34 cellular contexts compared by ENCODE assay signal in the genomic region with DNA sequence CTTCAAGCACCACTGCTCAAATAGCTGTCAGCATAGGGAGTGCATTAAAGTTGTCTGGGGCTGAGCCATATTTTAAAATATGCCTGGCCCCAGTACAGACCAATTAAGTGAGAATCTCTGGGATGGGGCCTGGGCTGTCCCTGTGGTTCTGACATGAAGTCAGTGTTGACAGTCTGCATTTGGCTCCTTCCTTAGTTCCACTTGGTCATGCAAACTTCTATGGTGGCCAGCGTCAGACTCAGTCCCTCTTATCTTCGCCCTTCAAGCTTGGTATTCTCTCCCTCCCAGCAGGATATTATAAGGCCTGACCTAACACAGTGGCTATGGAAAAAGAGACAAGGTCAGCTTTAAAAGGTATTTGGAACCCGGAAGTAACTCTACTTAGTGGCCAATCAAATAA.
"Had no signal": no experiment of that assay in that cellular context is flagged by ENCODE, and none has a peak within 500 bp of the region (broad histone marks: within the 10 kb centered on the region; RNA-seq: fewer than 3 reads in every experiment).

No MANE protein-coding gene starts in this region.

- ATAC-seq: activated CD8-positive, alpha-beta memory T cell treated with anti-CD3 and anti-CD28 coated beads, Interleukin-2, amount 10 ng/mL, durations not matched to agents 7 days and 5 days; activated T-cell treated with anti-CD3 and anti-CD28 coated beads, Interleukin-2, amount 50 U/mL, for 72 hours; activated T-helper 17 cell treated with anti-CD3 and anti-CD28 coated beads, Interleukin-2, amount 50 U/mL, for 72 hours; K562 had no signal

- H3K4me1 Mint-ChIP-seq: activated CD4-positive, alpha-beta memory T cell treated with anti-CD3 and anti-CD28 coated beads, Interleukin-2, amount 10 ng/mL, durations not matched to agents 7 days and 5 days; activated CD8-positive, alpha-beta memory T cell treated with anti-CD3 and anti-CD28 coated beads, Interleukin-2, amount 10 ng/mL, durations not matched to agents 7 days and 5 days; activated naive CD8-positive, alpha-beta T cell treated with anti-CD3 and anti-CD28 coated beads for 36 hours; activated T-helper 17 cell treated with anti-CD3 and anti-CD28 coated beads, Interleukin-2, amount 50 U/mL, for 72 hours; central memory CD8-positive, alpha-beta T cell had no signal

- H3K36me3 Mint-ChIP-seq: activated CD8-positive, alpha-beta memory T cell treated with anti-CD3 and anti-CD28 coated beads, Interleukin-2, amount 10 ng/mL, durations not matched to agents 7 days and 5 days; activated naive CD8-positive, alpha-beta T cell treated with anti-CD3 and anti-CD28 coated beads for 36 hours had no signal

- H3K4me3 Mint-ChIP-seq: activated CD4-positive, alpha-beta memory T cell treated with anti-CD3 and anti-CD28 coated beads, Interleukin-2, amount 10 ng/mL, durations not matched to agents 7 days and 5 days; activated CD8-positive, alpha-beta memory T cell treated with anti-CD3 and anti-CD28 coated beads, Interleukin-2, amount 10 ng/mL, durations not matched to agents 7 days and 5 days; activated naive CD8-positive, alpha-beta T cell treated with anti-CD3 and anti-CD28 coated beads for 36 hours; activated T-cell treated with anti-CD3 and anti-CD28 coated beads, Interleukin-2, amount 50 U/mL, for 72 hours; activated T-helper 17 cell treated with anti-CD3 and anti-CD28 coated beads, Interleukin-2, amount 50 U/mL, for 72 hours; central memory CD8-positive, alpha-beta T cell had no signal

- DNase-seq: activated CD4-positive, alpha-beta memory T cell treated with anti-CD3 and anti-CD28 coated beads, Interleukin-2, amount 10 ng/mL, durations not matched to agents 7 days and 5 days; activated CD4-positive, alpha-beta T cell treated with anti-CD3 and anti-CD28 coated beads for 1 hour; activated CD4-positive, alpha-beta T cell treated with anti-CD3 and anti-CD28 coated beads for 48 hours; activated CD4-positive, CD25-positive, alpha-beta regulatory T cell; activated CD8-positive, alpha-beta memory T cell treated with anti-CD3 and anti-CD28 coated beads for 24 hours; activated CD8-positive, alpha-beta memory T cell treated with anti-CD3 and anti-CD28 coated beads, Interleukin-2, amount 10 ng/mL, durations not matched to agents 7 days and 5 days; activated CD8-positive, alpha-beta memory T cell treated with anti-CD3 and anti-CD28 coated beads, Interleukin-2, amount 50 U/mL, for 48 hours; activated effector memory CD4-positive, alpha-beta T cell treated with anti-CD3 and anti-CD28 coated beads, Interleukin-2, amount 50 U/mL, for 16 hours; activated naive CD4-positive, alpha-beta T cell; activated naive CD4-positive, alpha-beta T cell treated with anti-CD3 and anti-CD28 coated beads, Interleukin-2, amount 50 U/mL, for 16 hours; activated naive CD8-positive, alpha-beta T cell treated with anti-CD3 and anti-CD28 coated beads for 36 hours; activated T-cell treated with anti-CD3 and anti-CD28 coated beads, Interleukin-2, amount 50 U/mL, for 72 hours; amniotic stem cell; aorta; brain microvascular endothelial cell; MG63; NCI-H1048; NCI-H146; NCI-H187; NCI-H2029 treated with DMSO at 0.1 percent for 48 hours; NCI-H2107; NCI-H2171; NCI-H510A; NCI-H526; NCI-H748 treated with DMSO at 0.1 percent for 48 hours; NK-92 treated with Interleukin-12 subunit alpha and Interleukin-12 subunit beta, amount 100 ng/mL, for 24 hours; PC-9; SHP77; SJCRH30; T1000; WERI-Rb-1 had no signal

- H3K9me3 Mint-ChIP-seq: activated CD4-positive, alpha-beta memory T cell treated with anti-CD3 and anti-CD28 coated beads, Interleukin-2, amount 10 ng/mL, durations not matched to agents 7 days and 5 days; activated naive CD8-positive, alpha-beta T cell treated with anti-CD3 and anti-CD28 coated beads for 36 hours; activated T-cell treated with anti-CD3 and anti-CD28 coated beads, Interleukin-2, amount 50 U/mL, for 72 hours; activated T-helper 17 cell treated with anti-CD3 and anti-CD28 coated beads, Interleukin-2, amount 50 U/mL, for 72 hours; central memory CD8-positive, alpha-beta T cell had no signal

- H3K27me3 Mint-ChIP-seq: activated CD4-positive, alpha-beta memory T cell treated with anti-CD3 and anti-CD28 coated beads, Interleukin-2, amount 10 ng/mL, durations not matched to agents 7 days and 5 days; activated CD8-positive, alpha-beta memory T cell treated with anti-CD3 and anti-CD28 coated beads, Interleukin-2, amount 10 ng/mL, durations not matched to agents 7 days and 5 days had no signal
